In genomic region chr21:33478182-33478581, GRCh38 we compare ENCODE assay signal across 1 cellular context.
TF ChIP-seq lines count a peak whose summit lies in the region.

No MANE protein-coding gene starts in this region.

TF ChIP-seq in HEK293, 187 proteins besides CTCF, POLR2A, EP300 and RAD21 (continued from another document):
- TF ChIP-seq ZNF48 (tag by site-specific recombination; IDR thresholded peaks at IDR 0.05) (no peak), ZNF514 (tag by site-specific recombination; IDR thresholded peaks at IDR 0.05) (no peak), ZNF585B (tag by site-specific recombination; IDR thresholded peaks at IDR 0.05) (no peak), ZNF544 (tag by site-specific recombination; IDR thresholded peaks at IDR 0.05) (no peak), WT1 (tag by site-specific recombination; IDR thresholded peaks at IDR 0.05) (no peak), ZNF350 (tag by site-specific recombination; IDR thresholded peaks at IDR 0.05) (no peak), ZNF843 (tag by site-specific recombination; IDR thresholded peaks at IDR 0.05) (no peak), PRDM2 (tag by site-specific recombination; IDR thresholded peaks at IDR 0.05; ENCODE audit: borderline replicate concordance) (no peak), HOXD13 (CRISPR knock-in tag; IDR thresholded peaks at IDR 0.05; ENCODE audit: borderline replicate concordance) (no peak), ZBTB8A (tag by site-specific recombination; IDR thresholded peaks at IDR 0.05) (0 out of 2 replicates have a peak, but pooled peaks have one; percentile 16), MZF1 (tag by site-specific recombination; IDR thresholded peaks at IDR 0.05; ENCODE audit: borderline replicate concordance) (peak; percentile 78; the same call in 1 of the 2 replicates), ZNF510 (tag by site-specific recombination; IDR thresholded peaks at IDR 0.05; ENCODE audit: insufficient replicate concordance) (no peak), OVOL3 (tag by site-specific recombination; IDR thresholded peaks at IDR 0.05) (no peak), ZBTB7A (tag by site-specific recombination; IDR thresholded peaks at IDR 0.05; ENCODE audit: low read depth) (no peak), ZBTB44 (tag by site-specific recombination; IDR thresholded peaks at IDR 0.05) (no peak)
